Comparison of ENCODE assay signal across 30 cellular contexts in genomic region chr14:23692416-23692815, GRCh38. TPM values are rescaled to one million over a fixed set of nuclear protein-coding genes. Genes with fewer than 3 reads are reported as not detected.
"Had no signal": no experiment of that assay in that cellular context is flagged by ENCODE, and none has a peak within 500 bp of the region (broad histone marks: within the 10 kb centered on the region; RNA-seq: fewer than 3 reads in every experiment).

No MANE protein-coding gene starts in this region.

- H3K27ac ChIP-seq: colonic mucosa, epithelial cell of prostate, esophagus squamous epithelium, gastrocnemius medialis, heart right ventricle, left lung, lower lobe of right lung had no signal

- H3K27me3 ChIP-seq: colonic mucosa had no signal

- H3K9me3 ChIP-seq: colonic mucosa, gastrocnemius medialis, left lung, lower lobe of right lung had no signal

- H3K36me3 ChIP-seq: colonic mucosa, esophagus squamous epithelium, gastrocnemius medialis, heart right ventricle, left lung, lower lobe of right lung had no signal

- DNase-seq: colonic mucosa; cortex of kidney; effector CD8-positive, alpha-beta T cell; effector memory CD8-positive, alpha-beta T cell; endodermal cell; erythroblast; esophagus squamous epithelium; foreskin fibroblast; foreskin melanocyte; gastrocnemius medialis; glutamatergic neuron; head of caudate nucleus; heart right ventricle; hippocampal formation; left cardiac atrium; left lung; left ventricle myocardium superior; lower lobe of right lung; midbrain; naive thymus-derived CD4-positive, alpha-beta T cell had no signal

- ATAC-seq: effector memory CD8-positive, alpha-beta T cell; esophagus mucosa; gastrocnemius medialis; heart right ventricle; left cardiac atrium; left lung; left ventricle myocardium superior; lower lobe of right lung; naive thymus-derived CD4-positive, alpha-beta T cell had no signal

- H3K9me3 Mint-ChIP-seq: dendritic cell treated with granulocyte-macrophage colony-stimulating factor and Interleukin-4, amounts not matched to agents 40 ng/mL and 50 ng/mL, for 4 days; effector memory CD8-positive, alpha-beta T cell had no signal

- H3K4me1 Mint-ChIP-seq: endodermal cell; memory B cell; naive thymus-derived CD4-positive, alpha-beta T cell had no signal

- H3K27ac Mint-ChIP-seq: dendritic cell treated with granulocyte-macrophage colony-stimulating factor and Interleukin-4, amounts not matched to agents 40 ng/mL and 50 ng/mL, for 4 days; effector memory CD8-positive, alpha-beta T cell; endodermal cell; memory B cell; naive thymus-derived CD4-positive, alpha-beta T cell had no signal

- H3K4me3 Mint-ChIP-seq: dendritic cell treated with granulocyte-macrophage colony-stimulating factor and Interleukin-4, amounts not matched to agents 40 ng/mL and 50 ng/mL, for 4 days; effector memory CD8-positive, alpha-beta T cell; endodermal cell; memory B cell; naive thymus-derived CD4-positive, alpha-beta T cell had no signal

- H3K4me3 ChIP-seq: colonic mucosa, esophagus squamous epithelium, gastrocnemius medialis, heart right ventricle, left lung, lower lobe of right lung had no signal

- H3K4me1 ChIP-seq: colonic mucosa, gastrocnemius medialis had no signal

- FAIRE-seq: endometrium, islet of Langerhans, keratinocyte had no signal

RNA-seq across cellular contexts. Expression of gene DHRS2, which starts 56.3 kb away (rescaled TPM):
- total RNA-seq: esophagus mucosa, gastrocnemius medialis, glomerular endothelial cell, heart right ventricle, left cardiac atrium, left ventricle myocardium superior, mesenteric fat pad, mononuclear cell had no signal
